Comparison of ENCODE assay signal across 2 cellular contexts in the genomic region with DNA sequence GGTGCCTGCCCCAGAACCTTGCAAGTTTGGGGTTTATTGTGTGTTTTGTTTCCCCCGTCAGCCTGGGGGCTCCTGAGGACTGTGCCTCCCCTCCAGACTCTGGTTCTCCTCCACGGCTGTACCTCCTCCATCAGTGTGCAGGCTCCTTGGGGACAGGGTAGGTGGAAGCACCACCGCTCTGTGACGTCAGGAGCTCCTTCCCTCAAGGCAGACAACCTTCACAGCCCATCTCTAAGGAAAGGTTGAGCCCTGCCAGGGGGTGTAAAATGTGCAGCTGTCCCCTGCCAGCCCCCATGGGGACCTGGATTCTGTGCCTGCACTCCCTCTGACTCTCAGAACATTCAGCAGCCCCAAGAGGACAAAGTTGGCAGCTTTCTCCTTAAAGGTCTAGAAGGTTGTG.
A peak's percentile ranks its signal among the peaks of the same experiment; 100 is the strongest.
TF ChIP-seq lines count a peak whose summit lies in the region.

No MANE protein-coding gene starts in this region.

TF ChIP-seq in SK-N-SH treated with all-trans-retinoic acid at 6 μM for 48 hours, 23 proteins besides CTCF, POLR2A, EP300 and RAD21:
- TF ChIP-seq, protein P1, sequence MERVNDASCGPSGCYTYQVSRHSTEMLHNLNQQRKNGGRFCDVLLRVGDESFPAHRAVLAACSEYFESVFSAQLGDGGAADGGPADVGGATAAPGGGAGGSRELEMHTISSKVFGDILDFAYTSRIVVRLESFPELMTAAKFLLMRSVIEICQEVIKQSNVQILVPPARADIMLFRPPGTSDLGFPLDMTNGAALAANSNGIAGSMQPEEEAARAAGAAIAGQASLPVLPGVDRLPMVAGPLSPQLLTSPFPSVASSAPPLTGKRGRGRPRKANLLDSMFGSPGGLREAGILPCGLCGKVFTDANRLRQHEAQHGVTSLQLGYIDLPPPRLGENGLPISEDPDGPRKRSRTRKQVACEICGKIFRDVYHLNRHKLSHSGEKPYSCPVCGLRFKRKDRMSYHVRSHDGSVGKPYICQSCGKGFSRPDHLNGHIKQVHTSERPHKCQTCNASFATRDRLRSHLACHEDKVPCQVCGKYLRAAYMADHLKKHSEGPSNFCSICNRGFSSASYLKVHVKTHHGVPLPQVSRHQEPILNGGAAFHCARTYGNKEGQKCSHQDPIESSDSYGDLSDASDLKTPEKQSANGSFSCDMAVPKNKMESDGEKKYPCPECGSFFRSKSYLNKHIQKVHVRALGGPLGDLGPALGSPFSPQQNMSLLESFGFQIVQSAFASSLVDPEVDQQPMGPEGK (CRISPR knock-in tag; IDR thresholded peaks at IDR 0.05; ENCODE audit: borderline replicate concordance), result 0 out of 2 replicates have a peak, but pooled peaks have one; percentile 2
- no peak for TF ChIP-seq GLIS3 (CRISPR knock-in tag; IDR thresholded peaks at IDR 0.05)

TF ChIP-seq in SK-N-SH, 30 proteins besides CTCF, POLR2A, EP300 and RAD21 (continued from another document):
- TF ChIP-seq, protein P2, sequence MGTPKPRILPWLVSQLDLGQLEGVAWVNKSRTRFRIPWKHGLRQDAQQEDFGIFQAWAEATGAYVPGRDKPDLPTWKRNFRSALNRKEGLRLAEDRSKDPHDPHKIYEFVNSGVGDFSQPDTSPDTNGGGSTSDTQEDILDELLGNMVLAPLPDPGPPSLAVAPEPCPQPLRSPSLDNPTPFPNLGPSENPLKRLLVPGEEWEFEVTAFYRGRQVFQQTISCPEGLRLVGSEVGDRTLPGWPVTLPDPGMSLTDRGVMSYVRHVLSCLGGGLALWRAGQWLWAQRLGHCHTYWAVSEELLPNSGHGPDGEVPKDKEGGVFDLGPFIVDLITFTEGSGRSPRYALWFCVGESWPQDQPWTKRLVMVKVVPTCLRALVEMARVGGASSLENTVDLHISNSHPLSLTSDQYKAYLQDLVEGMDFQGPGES (IDR thresholded peaks at IDR 0.05; ENCODE audit: low read depth, low read length), result no peak
- TF ChIP-seq FOXM1 (IDR thresholded peaks at IDR 0.05; ENCODE audit: low read depth), result no peak
